ENCODE assay signal across 12 cellular contexts in genomic region chr4:10032625-10033024, GRCh38. TPM values are rescaled to one million over a fixed set of nuclear protein-coding genes. Genes with fewer than 3 reads are reported as not detected.
DNase-seq lines count a peak whose midpoint lies in the region; ATAC-seq and TF ChIP-seq lines count a peak whose summit lies in the region.
"Had no signal": no experiment of that assay in that cellular context is flagged by ENCODE, and none has a peak within 500 bp of the region (broad histone marks: within the 10 kb centered on the region; RNA-seq: fewer than 3 reads in every experiment).

No MANE protein-coding gene starts in this region.

- no peaks in the 10 kb centered on the region for H4K20me1 ChIP-seq in smooth muscle cell (ENCODE audit: low read depth)

- H3K4me3 ChIP-seq in left ventricle myocardium inferior (no peak overlapping the region), smooth muscle cell (no peak overlapping the region)
- H3K4me3 ChIP-seq: vagina had no signal

- peaks cover 5% of the 10 kb centered on the region for H3K27me3 Mint-ChIP-seq in HFFc6 (ENCODE audit: insufficient read depth)

- no peaks in the 10 kb centered on the region for H3K9me3 ChIP-seq in left ventricle myocardium inferior (replicated peaks)
- no peaks in the 10 kb centered on the region for H3K9me3 ChIP-seq in smooth muscle cell (replicated peaks; ENCODE audit: low read depth)
- H3K9me3 ChIP-seq: vagina had no signal

- 59% methylated on average over 6 of the region's 6 CpGs for WGBS in smooth muscle cell (ENCODE audit: low lambda C conversion rate)

- H3K27ac Mint-ChIP-seq in HFFc6: peak overlapping the region; percentile 62
- no peak overlapping the region for H3K27ac Mint-ChIP-seq in activated naive CD4-positive, alpha-beta T cell treated with anti-CD3 and anti-CD28 coated beads, Interleukin-2, amount 50 U/mL, for 72 hours
- H3K27ac Mint-ChIP-seq: effector memory CD8-positive, alpha-beta T cell had no signal

- peak; percentile 51 for DNase-seq in HFFc6
- peak; percentile 85 for DNase-seq in SIG-M5 treated with dmso at 0.1 percent for 504 hours (lab: John Stamatoyannopoulos, UW; ENCODE audit: unreplicated experiment)
- DNase-seq in left ventricle myocardium inferior: no peak
- no peak for DNase-seq in smooth muscle cell (lab: John Stamatoyannopoulos, UW; ENCODE audit: unreplicated experiment)
- DNase-seq in activated CD4-positive, alpha-beta T cell treated with anti-CD3 and anti-CD28 coated beads for 48 hours: no peak
- DNase-seq in activated naive CD4-positive, alpha-beta T cell treated with anti-CD3 and anti-CD28 coated beads, Interleukin-2, amount 50 U/mL, for 72 hours (ENCODE audit: low spot score in 2 of 2): no peak
- DNase-seq in NCI-H1436 treated with DMSO at 0.1 percent for 48 hours (lab: John Stamatoyannopoulos, UW): no peak
- no peak for DNase-seq in G401 (ENCODE audit: low spot score)
- DNase-seq: activated CD8-positive, alpha-beta memory T cell treated with anti-CD3 and anti-CD28 coated beads for 24 hours; effector memory CD8-positive, alpha-beta T cell; retina had no signal

- in situ Hi-C loops in G401 (cut with HindIII; ENCODE audit: low sequenced_read_pairs): no loop called here

- H3K27me3 ChIP-seq in left ventricle myocardium inferior (ENCODE audit: low read depth) (no peaks in the 10 kb centered on the region), smooth muscle cell (ENCODE audit: low read depth) (no peaks in the 10 kb centered on the region)
- H3K27me3 ChIP-seq: vagina had no signal

- peak overlapping the region; percentile 68 for H3K27ac ChIP-seq in left ventricle myocardium inferior (replicated peaks)
- H3K27ac ChIP-seq in smooth muscle cell (ENCODE audit: low read depth): peak overlapping the region; percentile 52
- H3K27ac ChIP-seq: vagina had no signal

- H3K4me1 ChIP-seq in left ventricle myocardium inferior (peaks cover 45% of the 10 kb centered on the region), smooth muscle cell (ENCODE audit: low read depth) (peaks cover 13% of the 10 kb centered on the region)

- no peak overlapping the region for H2AFZ ChIP-seq in smooth muscle cell (ENCODE audit: low read depth)

- no peak for TF ChIP-seq CTCF in HFFc6 (IDR thresholded peaks at IDR 0.05)
- no peak for TF ChIP-seq CTCF in left ventricle myocardium inferior (IDR thresholded peaks at IDR 0.05; ENCODE audit: borderline replicate concordance)
- TF ChIP-seq CTCF in smooth muscle cell (IDR thresholded peaks at IDR 0.05; ENCODE audit: borderline replicate concordance, insufficient read depth, poor library complexity, severe bottlenecking): no peak

- H3K9ac ChIP-seq in smooth muscle cell (ENCODE audit: low read depth): no peak overlapping the region

- intact Hi-C loops in left ventricle myocardium inferior (cut with micrococcal nuclease): no loop called here

- H3K36me3 Mint-ChIP-seq in HFFc6 (ENCODE audit: low read depth): no peaks in the 10 kb centered on the region
- H3K36me3 Mint-ChIP-seq in activated naive CD4-positive, alpha-beta T cell treated with anti-CD3 and anti-CD28 coated beads, Interleukin-2, amount 50 U/mL, for 72 hours: peaks cover 0 to 7% of the 10 kb centered on the region in 2 donors

- H3K4me2 ChIP-seq in smooth muscle cell: peak overlapping the region; percentile 44

- H3K79me2 ChIP-seq in smooth muscle cell (ENCODE audit: low read depth): no peaks in the 10 kb centered on the region

- H3K9me3 Mint-ChIP-seq in HFFc6: no peaks in the 10 kb centered on the region
- no peaks in the 10 kb centered on the region for H3K9me3 Mint-ChIP-seq in activated naive CD4-positive, alpha-beta T cell treated with anti-CD3 and anti-CD28 coated beads, Interleukin-2, amount 50 U/mL, for 72 hours
- H3K9me3 Mint-ChIP-seq: effector memory CD8-positive, alpha-beta T cell had no signal

- peaks cover 14% of the 10 kb centered on the region for H3F3A ChIP-seq in smooth muscle cell (ENCODE audit: low read depth)

- H3K4me3 Mint-ChIP-seq in HFFc6: peak overlapping the region; percentile 53
- H3K4me3 Mint-ChIP-seq: effector memory CD8-positive, alpha-beta T cell had no signal

- peaks cover 26% of the 10 kb centered on the region for H3K4me1 Mint-ChIP-seq in HFFc6 (ENCODE audit: low read depth)

- ATAC-seq in activated naive CD4-positive, alpha-beta T cell treated with anti-CD3 and anti-CD28 coated beads, Interleukin-2, amount 50 U/mL, for 72 hours: no peak
- ATAC-seq: effector memory CD8-positive, alpha-beta T cell had no signal

- no peaks in the 10 kb centered on the region for H3K36me3 ChIP-seq in left ventricle myocardium inferior
- no peaks in the 10 kb centered on the region for H3K36me3 ChIP-seq in smooth muscle cell (ENCODE audit: low read depth)
- H3K36me3 ChIP-seq: vagina had no signal

RNA-seq across cellular contexts. Expression of gene SLC2A9, which starts 11.3 kb away (rescaled TPM):
- 1 to 10 TPM; 1.3 to 2.0 (median 1.6) TPM for total RNA-seq in HFFc6 (2021; fragmentation: NEBNext Ultra II Directional; extraction: Animal tissue kit (Norgen Biotek cat#: 25700))
- total RNA-seq in left ventricle myocardium inferior (8.2 TPM), smooth muscle cell (2.2 and 3.5 TPM in 2 replicates)
- 1.3 and 3.2 TPM in 2 replicates for polyA plus RNA-seq in smooth muscle cell
- 1 to 10 TPM in 1 of 2 donors, under 1 TPM in 1; 0.52 to 1.2 TPM for total RNA-seq in activated naive CD4-positive, alpha-beta T cell treated with anti-CD3 and anti-CD28 coated beads, Interleukin-2, amount 50 U/mL, for 72 hours
- not detected in 2 replicates for total RNA-seq in G401 (2014; rRNA removed; shearing (Covaris generic))

Comparison
In these comparisons a context has a peak if more than half of its experiments do, and no peak if none do; other contexts are left out.
1. DNase-seq: peak in HFFc6 (single experiment) and SIG-M5 treated with dmso at 0.1 percent for 504 hours (single experiment); none in left ventricle myocardium inferior (single experiment), smooth muscle cell (single experiment), activated CD4-positive, alpha-beta T cell treated with anti-CD3 and anti-CD28 coated beads for 48 hours (single experiment), activated naive CD4-positive, alpha-beta T cell treated with anti-CD3 and anti-CD28 coated beads, Interleukin-2, amount 50 U/mL, for 72 hours (0 of 2), NCI-H1436 treated with DMSO at 0.1 percent for 48 hours (single experiment) and G401 (single experiment).